17 cellular contexts compared by ENCODE assay signal in genomic region chr6:169445227-169445626, GRCh38.
DNase-seq lines count a peak whose midpoint lies in the region; ATAC-seq, FAIRE-seq and TF ChIP-seq lines count a peak whose summit lies in the region.
"Had no signal": no experiment of that assay in that cellular context is flagged by ENCODE, and none has a peak within 500 bp of the region (broad histone marks: within the 10 kb centered on the region; RNA-seq: fewer than 3 reads in every experiment).

No MANE protein-coding gene starts in this region.

- H3K4me3 ChIP-seq in AG09309 (ENCODE audit: control insufficient read depth, low read depth, low read length) (no peak overlapping the region), H7 (ENCODE audit: insufficient read depth, low read depth, low read length) (no peak overlapping the region), K562 (no peak overlapping the region), hepatocyte (no peak overlapping the region)
- H3K4me3 ChIP-seq: adrenal gland had no signal

- ATAC-seq in K562 = peak; percentile 67
- no peak for ATAC-seq in HG03139 (IDR thresholded peaks at IDR 0.05; ENCODE audit: unreplicated experiment)
- ATAC-seq in activated T-cell treated with anti-CD3 and anti-CD28 coated beads, Interleukin-2, amount 50 U/mL, for 4 hours = no peak
- no peak for ATAC-seq in activated CD8-positive, alpha-beta T cell treated with anti-CD3 and anti-CD28 coated beads, Interleukin-2, amount 10 ng/mL, durations not matched to agents 7 days and 5 days
- ATAC-seq: CD8-positive, alpha-beta T cell; natural killer cell; stimulated activated memory B cell treated with anti-CD40 and anti-IgM and Interleukin-4, amounts not matched to agents 10 μg/mL and 1 μg/mL and 100 μg/mL, for 72 hours had no signal

- DNase-seq in AG09309 (ENCODE audit: low read depth) = no peak
- peak; percentile 70 for DNase-seq in H7
- DNase-seq in K562 (ENCODE audit: extremely low read depth in 1 of 4, low spot score in 3 of 4) = peak in 1 of 4 experiments; percentile 30
- no peak for DNase-seq in hepatocyte (ENCODE audit: low spot score)
- DNase-seq in activated T-cell treated with anti-CD3 and anti-CD28 coated beads, Interleukin-2, amount 50 U/mL, for 4 hours = no peak
- DNase-seq in DMS153 (lab: John Stamatoyannopoulos, UW) = no peak
- no peak for DNase-seq in activated CD8-positive, alpha-beta T cell treated with anti-CD3 and anti-CD28 coated beads, Interleukin-2, amount 10 ng/mL, durations not matched to agents 7 days and 5 days
- DNase-seq: activated CD4-positive, alpha-beta T cell treated with anti-CD3 and anti-CD28 coated beads, Interleukin-2, amount 50 U/mL, for 1 hour; activated CD8-positive, alpha-beta memory T cell treated with anti-CD3 and anti-CD28 coated beads, Interleukin-2, amount 50 U/mL, for 4 hours; activated gamma-delta T cell; adrenal gland; CD8-positive, alpha-beta T cell; mesenchymal stem cell; natural killer cell; SHP77 treated with DMSO at 0.1 percent for 48 hours had no signal

- H3K27ac Mint-ChIP-seq in activated CD8-positive, alpha-beta T cell treated with anti-CD3 and anti-CD28 coated beads, Interleukin-2, amount 10 ng/mL, durations not matched to agents 7 days and 5 days = no peak overlapping the region
- H3K27ac Mint-ChIP-seq: CD8-positive, alpha-beta T cell; natural killer cell; stimulated activated memory B cell treated with anti-CD40 and anti-IgM and Interleukin-4, amounts not matched to agents 10 μg/mL and 1 μg/mL and 100 μg/mL, for 72 hours had no signal

- H3K36me3 ChIP-seq in H7 (replicated peaks; ENCODE audit: control insufficient read depth, insufficient read depth, low read length) = no peaks in the 10 kb centered on the region
- no peaks in the 10 kb centered on the region for H3K36me3 ChIP-seq in K562 (ENCODE audit: control insufficient read depth, insufficient read depth, low read length)
- no peaks in the 10 kb centered on the region for H3K36me3 ChIP-seq in hepatocyte (replicated peaks; ENCODE audit: insufficient read depth, low read depth)
- H3K36me3 ChIP-seq: adrenal gland had no signal

- TF ChIP-seq RAD21 in K562 (CRISPR knock-in tag; conservative IDR thresholded peaks at IDR 0.05 in 1 of 2, IDR thresholded peaks at IDR 0.05 in 1 of 2) = no peak

- H3K4me1 ChIP-seq in K562 (replicated peaks in 1 of 2; ENCODE audit: control insufficient read depth in 2 of 2, insufficient read depth in 2 of 2, low read length in 2 of 2) (peaks cover 0 to 12% of the 10 kb centered on the region in 2 experiments; a peak in 1 of 5 replicates), hepatocyte (ENCODE audit: insufficient read depth) (no peaks in the 10 kb centered on the region)
- H3K4me1 ChIP-seq: adrenal gland had no signal

- no peaks in the 10 kb centered on the region for H3K9me3 ChIP-seq in K562 (replicated peaks; ENCODE audit: control insufficient read depth, insufficient read depth, low read depth, low read length)
- H3K9me3 ChIP-seq in hepatocyte (ENCODE audit: low read depth) = no peaks in the 10 kb centered on the region
- H3K9me3 ChIP-seq: adrenal gland had no signal

- H4K20me1 ChIP-seq in K562 (replicated peaks; ENCODE audit: control insufficient read depth, insufficient read depth, low read length) (no peaks in the 10 kb centered on the region), hepatocyte (ENCODE audit: insufficient read depth, poor library complexity, severe bottlenecking) (no peaks in the 10 kb centered on the region)

- H3K9me1 ChIP-seq in K562 (ENCODE audit: control insufficient read depth, insufficient read depth, low read length) = no peaks in the 10 kb centered on the region

- H3K79me2 ChIP-seq in K562 (ENCODE audit: control insufficient read depth, insufficient read depth, low read length) = no peaks in the 10 kb centered on the region
- H3K79me2 ChIP-seq in hepatocyte = no peaks in the 10 kb centered on the region

- POLR2A ChIA-PET in K562 (lab: Yijun Ruan, JAX) = no interaction called here
- POLR2A ChIA-PET in activated CD8-positive, alpha-beta T cell treated with anti-CD3 and anti-CD28 coated beads, Interleukin-2, amount 10 ng/mL, durations not matched to agents 7 days and 5 days (lab: Charles Lee) = no interaction called here

- TF ChIP-seq POLR2A in K562 (conservative IDR thresholded peaks at IDR 0.05) = no peak

- no peak for TF ChIP-seq EP300 in K562 (IDR thresholded peaks at IDR 0.05; ENCODE audit: low read length)

- H3K36me3 Mint-ChIP-seq in activated T-cell treated with anti-CD3 and anti-CD28 coated beads, Interleukin-2, amount 50 U/mL, for 4 hours (ENCODE audit: insufficient read depth) = no peaks in the 10 kb centered on the region
- H3K36me3 Mint-ChIP-seq in activated CD8-positive, alpha-beta T cell treated with anti-CD3 and anti-CD28 coated beads, Interleukin-2, amount 10 ng/mL, durations not matched to agents 7 days and 5 days (ENCODE audit: low read depth) = no peaks in the 10 kb centered on the region
- H3K36me3 Mint-ChIP-seq: CD8-positive, alpha-beta T cell; natural killer cell; stimulated activated memory B cell treated with anti-CD40 and anti-IgM and Interleukin-4, amounts not matched to agents 10 μg/mL and 1 μg/mL and 100 μg/mL, for 72 hours had no signal

- H3K27me3 ChIP-seq in H7 (ENCODE audit: control insufficient read depth, insufficient read depth, low read length) (no peaks in the 10 kb centered on the region), K562 (ENCODE audit: control insufficient read depth in 2 of 2, insufficient read depth in 2 of 2, low read length in 2 of 2) (peaks cover 0 to 27% of the 10 kb centered on the region in 2 experiments; a peak in 3 of 5 replicates), hepatocyte (no peaks in the 10 kb centered on the region)
- H3K27me3 ChIP-seq: adrenal gland had no signal

- CTCF ChIA-PET in K562 (lab: Yijun Ruan, JAX; ENCODE audit: low intra/inter-chr PET ratio) = no interaction called here
- CTCF ChIA-PET in activated CD8-positive, alpha-beta T cell treated with anti-CD3 and anti-CD28 coated beads, Interleukin-2, amount 10 ng/mL, durations not matched to agents 7 days and 5 days (lab: Charles Lee) = no interaction called here

- H3K27ac ChIP-seq in K562 (ENCODE audit: extremely low read depth, low read depth, low read length) = no peak overlapping the region
- no peak overlapping the region for H3K27ac ChIP-seq in hepatocyte
- H3K27ac ChIP-seq: adrenal gland had no signal

- 42% methylated on average over 7 of the region's 7 CpGs for WGBS in K562 (ENCODE audit: insufficient coverage, low coverage, missing lambda C conversion rate)
- 89% methylated on average over 7 of the region's 7 CpGs for WGBS in hepatocyte (ENCODE audit: low lambda C conversion rate, missing lambda C conversion rate)

- H3K4me2 ChIP-seq in K562 (ENCODE audit: insufficient read depth, low read length) = no peak overlapping the region
- H3K4me2 ChIP-seq in hepatocyte = peak overlapping the region; percentile 66

- H3K9me3 Mint-ChIP-seq in activated T-cell treated with anti-CD3 and anti-CD28 coated beads, Interleukin-2, amount 50 U/mL, for 4 hours = no peaks in the 10 kb centered on the region
- H3K9me3 Mint-ChIP-seq in activated CD8-positive, alpha-beta T cell treated with anti-CD3 and anti-CD28 coated beads, Interleukin-2, amount 10 ng/mL, durations not matched to agents 7 days and 5 days (ENCODE audit: insufficient read depth) = no peaks in the 10 kb centered on the region
- H3K9me3 Mint-ChIP-seq: CD8-positive, alpha-beta T cell; natural killer cell; stimulated activated memory B cell treated with anti-CD40 and anti-IgM and Interleukin-4, amounts not matched to agents 10 μg/mL and 1 μg/mL and 100 μg/mL, for 72 hours had no signal

- no peak overlapping the region for H3K9ac ChIP-seq in K562 (ENCODE audit: insufficient read depth in 1 of 2, low read depth in 2 of 2, low read length in 2 of 2)

- H3K9me2 ChIP-seq in hepatocyte (replicated peaks; ENCODE audit: insufficient read depth) = no peaks in the 10 kb centered on the region

- H3K4me1 Mint-ChIP-seq in activated T-cell treated with anti-CD3 and anti-CD28 coated beads, Interleukin-2, amount 50 U/mL, for 4 hours (ENCODE audit: low read depth) = no peaks in the 10 kb centered on the region
- no peaks in the 10 kb centered on the region for H3K4me1 Mint-ChIP-seq in activated CD8-positive, alpha-beta T cell treated with anti-CD3 and anti-CD28 coated beads, Interleukin-2, amount 10 ng/mL, durations not matched to agents 7 days and 5 days (ENCODE audit: low read depth)
- H3K4me1 Mint-ChIP-seq: natural killer cell; stimulated activated memory B cell treated with anti-CD40 and anti-IgM and Interleukin-4, amounts not matched to agents 10 μg/mL and 1 μg/mL and 100 μg/mL, for 72 hours had no signal

- intact Hi-C loops in K562 (cut with micrococcal nuclease) = no loop called here

- H2AFZ ChIP-seq in K562 (ENCODE audit: low read depth, low read length) = no peak overlapping the region
- no peak overlapping the region for H2AFZ ChIP-seq in hepatocyte

- TF ChIP-seq CTCF in AG09309 (IDR thresholded peaks at IDR 0.05; ENCODE audit: control insufficient read depth, insufficient read depth, low read depth, low read length, missing control alignments) (peak; percentile 8), K562 (IDR thresholded peaks at IDR 0.05 in 2 of 3, conservative IDR thresholded peaks at IDR 0.05 in 1 of 3; ENCODE audit: insufficient read depth in 2 of 3, low read depth in 1 of 3, low read length in 3 of 3) (peak in 2 of 3 experiments; percentile 15 to 36; a peak in 2 of 6 replicates), hepatocyte (IDR thresholded peaks at IDR 0.05; ENCODE audit: poor library complexity) (no peak)

- no TSS peak for BruUV-seq in K562 (replicated peaks; lab: Mats Ljungman, UMichigan)

- no peak overlapping the region for H3K4me3 Mint-ChIP-seq in activated T-cell treated with anti-CD3 and anti-CD28 coated beads, Interleukin-2, amount 50 U/mL, for 4 hours
- no peak overlapping the region for H3K4me3 Mint-ChIP-seq in activated CD8-positive, alpha-beta T cell treated with anti-CD3 and anti-CD28 coated beads, Interleukin-2, amount 10 ng/mL, durations not matched to agents 7 days and 5 days
- H3K4me3 Mint-ChIP-seq: CD8-positive, alpha-beta T cell; natural killer cell; stimulated activated memory B cell treated with anti-CD40 and anti-IgM and Interleukin-4, amounts not matched to agents 10 μg/mL and 1 μg/mL and 100 μg/mL, for 72 hours had no signal

- in situ Hi-C loops in K562 (cut with MboI) = no loop called here

- H3K27me3 Mint-ChIP-seq in activated T-cell treated with anti-CD3 and anti-CD28 coated beads, Interleukin-2, amount 50 U/mL, for 4 hours (ENCODE audit: low read depth) = peaks cover 14% of the 10 kb centered on the region
- H3K27me3 Mint-ChIP-seq in activated CD8-positive, alpha-beta T cell treated with anti-CD3 and anti-CD28 coated beads, Interleukin-2, amount 10 ng/mL, durations not matched to agents 7 days and 5 days (ENCODE audit: low read depth) = no peaks in the 10 kb centered on the region

- peak; percentile 29 for FAIRE-seq in K562 (lab: Jason Lieb, UNC)

TF ChIP-seq in K562, 482 proteins besides CTCF, POLR2A, EP300 and RAD21 (continues in another document):
- no peak for TF ChIP-seq KAT8 (IDR thresholded peaks at IDR 0.05; ENCODE audit: low read depth)
